In genomic region chr7:97013025-97013424, GRCh38 we compare ENCODE assay signal across 39 cellular contexts. TPM values are rescaled to one million over a fixed set of nuclear protein-coding genes. Genes with fewer than 3 reads are reported as not detected.
"Had no signal": no experiment of that assay in that cellular context is flagged by ENCODE, and none has a peak within 500 bp of the region (broad histone marks: within the 10 kb centered on the region; RNA-seq: fewer than 3 reads in every experiment).

No MANE protein-coding gene starts in this region.

- H3K27me3 ChIP-seq: ovary had no signal

- H3K9me3 Mint-ChIP-seq: activated CD4-positive, alpha-beta memory T cell treated with anti-CD3 and anti-CD28 coated beads for 36 hours; activated naive CD4-positive, alpha-beta T cell treated with anti-CD3 and anti-CD28 coated beads for 36 hours; activated T-helper 1 cell treated with anti-CD3 and anti-CD28 coated beads, Interleukin-12 subunit alpha, Interleukin-12 subunit beta, Interleukin-2, Interleukin-4 antibody, amounts not matched to agents 30 ng/mL and 10 ng/mL and 1 ng/mL, durations not matched to agents 14 hours and 24 hours and 36 hours; effector memory CD8-positive, alpha-beta T cell; stimulated activated naive CD8-positive, alpha-beta T cell treated with anti-CD3 and anti-CD28 coated beads, Interleukin-15, Interleukin-2, amounts not matched to agents 100 ng/mL and 50 ng/mL, for 24 hours; T-helper 2 cell treated with Interferon-gamma antibody and Interleukin-4, amounts not matched to agents 5 μg/mL and 100 μg/mL, for 36 hours had no signal

- H3K4me3 ChIP-seq: adrenal gland, body of pancreas, cardiac muscle cell, coronary artery, heart right ventricle, left ventricle myocardium inferior, lung, mucosa of descending colon, ovary, sigmoid colon had no signal

- DNase-seq: activated CD4-positive, alpha-beta memory T cell treated with anti-CD3 and anti-CD28 coated beads for 36 hours; activated CD4-positive, alpha-beta T cell treated with anti-CD3 and anti-CD28 coated beads for 48 hours; activated CD8-positive, alpha-beta memory T cell treated with anti-CD3 and anti-CD28 coated beads, Interleukin-2, amount 50 U/mL, for 4 hours; activated effector memory CD4-positive, alpha-beta T cell treated with anti-CD3 and anti-CD28 coated beads, Interleukin-2, amount 50 U/mL, for 16 hours; activated naive CD4-positive, alpha-beta T cell treated with anti-CD3 and anti-CD28 coated beads for 36 hours; activated naive CD8-positive, alpha-beta T cell treated with anti-CD3 and anti-CD28 coated beads for 36 hours; activated T-cell treated with anti-CD3 and anti-CD28 coated beads, Interleukin-2, amount 50 U/mL, for 1 hour; adrenal gland; aorta; body of pancreas; effector memory CD8-positive, alpha-beta T cell; foreskin melanocyte; heart right ventricle; left ventricle myocardium inferior; mucosa of descending colon; ovary; sigmoid colon; small intestine; stimulated activated CD4-positive, alpha-beta T cell treated with anti-CD3 and anti-CD28 coated beads, Interleukin-4, amount 100 ng/mL, for 24 hours; substantia nigra; T-helper 1 cell had no signal

- H3K36me3 ChIP-seq: adrenal gland, cardiac muscle cell, heart right ventricle, left ventricle myocardium inferior, ovary, sigmoid colon had no signal

- H3K4me3 Mint-ChIP-seq: activated CD4-positive, alpha-beta memory T cell treated with anti-CD3 and anti-CD28 coated beads for 36 hours; activated naive CD4-positive, alpha-beta T cell treated with anti-CD3 and anti-CD28 coated beads for 36 hours; activated naive CD8-positive, alpha-beta T cell treated with anti-CD3 and anti-CD28 coated beads for 36 hours; activated T-helper 1 cell treated with anti-CD3 and anti-CD28 coated beads, Interleukin-12 subunit alpha, Interleukin-12 subunit beta, Interleukin-2, Interleukin-4 antibody, amounts not matched to agents 30 ng/mL and 10 ng/mL and 1 ng/mL, durations not matched to agents 14 hours and 24 hours and 36 hours; effector memory CD8-positive, alpha-beta T cell; natural killer cell treated with Interleukin-12 subunit alpha and Interleukin-12 subunit beta and Interleukin-15 and Interleukin-18, amount 100 ng/mL, for 72 hours; stimulated activated effector memory CD8-positive, alpha-beta T cell treated with anti-CD3 and anti-CD28 coated beads, Interleukin-12 subunit alpha, Interleukin-12 subunit beta, amount 100 ng/mL, for 72 hours; stimulated activated naive CD8-positive, alpha-beta T cell treated with anti-CD3 and anti-CD28 coated beads, Interleukin-15, Interleukin-2, amounts not matched to agents 100 ng/mL and 50 ng/mL, for 24 hours; T-helper 2 cell treated with Interferon-gamma antibody and Interleukin-4, amounts not matched to agents 5 μg/mL and 100 μg/mL, for 36 hours had no signal

- H3K9me3 ChIP-seq: adrenal gland, body of pancreas, heart right ventricle, left ventricle myocardium inferior, mucosa of descending colon, ovary, sigmoid colon had no signal

- H3K36me3 Mint-ChIP-seq: activated naive CD8-positive, alpha-beta T cell treated with anti-CD3 and anti-CD28 coated beads for 36 hours; stimulated activated effector memory CD8-positive, alpha-beta T cell treated with anti-CD3 and anti-CD28 coated beads, Interleukin-12 subunit alpha, Interleukin-12 subunit beta, amount 100 ng/mL, for 72 hours had no signal

- H3K27ac ChIP-seq: adrenal gland, body of pancreas, cardiac muscle cell, coronary artery, heart right ventricle, left ventricle myocardium inferior, ovary, sigmoid colon had no signal

- ATAC-seq: activated CD4-positive, CD25-positive, alpha-beta regulatory T cell treated with anti-CD3 and anti-CD28 coated beads, Interleukin-2, amount 50 U/mL, for 24 hours; body of pancreas; effector memory CD8-positive, alpha-beta T cell; heart right ventricle; mucosa of descending colon; natural killer cell treated with Interleukin-12 subunit alpha and Interleukin-12 subunit beta and Interleukin-15 and Interleukin-18, amount 100 ng/mL, for 72 hours; stimulated activated effector memory CD8-positive, alpha-beta T cell treated with anti-CD3 and anti-CD28 coated beads, Interleukin-12 subunit alpha, Interleukin-12 subunit beta, amount 100 ng/mL, for 72 hours had no signal

- H3K27ac Mint-ChIP-seq: activated CD4-positive, alpha-beta memory T cell treated with anti-CD3 and anti-CD28 coated beads for 36 hours; activated naive CD4-positive, alpha-beta T cell treated with anti-CD3 and anti-CD28 coated beads for 36 hours; activated naive CD8-positive, alpha-beta T cell treated with anti-CD3 and anti-CD28 coated beads for 36 hours; activated T-helper 1 cell treated with anti-CD3 and anti-CD28 coated beads, Interleukin-12 subunit alpha, Interleukin-12 subunit beta, Interleukin-2, Interleukin-4 antibody, amounts not matched to agents 30 ng/mL and 10 ng/mL and 1 ng/mL, durations not matched to agents 14 hours and 24 hours and 36 hours; effector memory CD8-positive, alpha-beta T cell; natural killer cell treated with Interleukin-12 subunit alpha and Interleukin-12 subunit beta and Interleukin-15 and Interleukin-18, amount 100 ng/mL, for 72 hours; progenitor cell of endocrine pancreas; stimulated activated effector memory CD8-positive, alpha-beta T cell treated with anti-CD3 and anti-CD28 coated beads, Interleukin-12 subunit alpha, Interleukin-12 subunit beta, amount 100 ng/mL, for 72 hours; stimulated activated naive CD8-positive, alpha-beta T cell treated with anti-CD3 and anti-CD28 coated beads, Interleukin-15, Interleukin-2, amounts not matched to agents 100 ng/mL and 50 ng/mL, for 24 hours; T-helper 2 cell treated with Interferon-gamma antibody and Interleukin-4, amounts not matched to agents 5 μg/mL and 100 μg/mL, for 36 hours had no signal

RNA-seq across cellular contexts. Expression of gene DLX6, which starts 7.7 kb away (rescaled TPM):
- total RNA-seq: activated CD4-positive, alpha-beta memory T cell treated with anti-CD3 and anti-CD28 coated beads for 36 hours; activated CD8-positive, alpha-beta memory T cell treated with anti-CD3 and anti-CD28 coated beads for 36 hours; activated naive CD4-positive, alpha-beta T cell treated with anti-CD3 and anti-CD28 coated beads for 36 hours; activated naive CD8-positive, alpha-beta T cell treated with anti-CD3 and anti-CD28 coated beads for 36 hours; activated T-helper 1 cell treated with anti-CD3 and anti-CD28 coated beads, Interleukin-12 subunit alpha, Interleukin-12 subunit beta, Interleukin-2, Interleukin-4 antibody, amounts not matched to agents 30 ng/mL and 10 ng/mL and 1 ng/mL, durations not matched to agents 14 hours and 24 hours and 36 hours; body of pancreas; cardiac muscle cell; cerebellum; endothelial cell of umbilical vein; glomerular endothelial cell; heart right ventricle; left ventricle myocardium inferior; lung; mesenteric fat pad; natural killer cell treated with Interleukin-12 subunit alpha and Interleukin-12 subunit beta and Interleukin-15 and Interleukin-18, amount 100 ng/mL, for 72 hours; renal cortical epithelial cell; ureter had no signal

RNA-seq across cellular contexts. Expression of gene DLX5, which starts 11.6 kb away (rescaled TPM):
- total RNA-seq: activated CD4-positive, alpha-beta memory T cell treated with anti-CD3 and anti-CD28 coated beads for 36 hours; activated CD8-positive, alpha-beta memory T cell treated with anti-CD3 and anti-CD28 coated beads for 36 hours; activated naive CD4-positive, alpha-beta T cell treated with anti-CD3 and anti-CD28 coated beads for 36 hours; activated naive CD8-positive, alpha-beta T cell treated with anti-CD3 and anti-CD28 coated beads for 36 hours; activated T-helper 1 cell treated with anti-CD3 and anti-CD28 coated beads, Interleukin-12 subunit alpha, Interleukin-12 subunit beta, Interleukin-2, Interleukin-4 antibody, amounts not matched to agents 30 ng/mL and 10 ng/mL and 1 ng/mL, durations not matched to agents 14 hours and 24 hours and 36 hours; body of pancreas; cardiac muscle cell; cerebellum; endothelial cell of umbilical vein; glomerular endothelial cell; heart right ventricle; left ventricle myocardium inferior; myocyte; natural killer cell treated with Interleukin-12 subunit alpha and Interleukin-12 subunit beta and Interleukin-15 and Interleukin-18, amount 100 ng/mL, for 72 hours; renal cortical epithelial cell; ureter had no signal
